ENCODE assay signal across 19 cellular contexts in genomic region chr5:138946241-138946623, GRCh38.
A peak's percentile ranks its signal among the peaks of the same experiment; 100 is the strongest.
DNase-seq lines count a peak whose midpoint lies in the region; ATAC-seq and TF ChIP-seq lines count a peak whose summit lies in the region.
"Had no signal": no experiment of that assay in that cellular context is flagged by ENCODE, and none has a peak within 500 bp of the region (broad histone marks: within the 10 kb centered on the region; RNA-seq: fewer than 3 reads in every experiment).

No MANE protein-coding gene starts in this region.

- no peaks in the 10 kb centered on the region for H3K9me3 ChIP-seq in IMR-90 (ENCODE audit: control insufficient read depth, insufficient read depth, low read length)
- H3K9me3 ChIP-seq: Caco-2, heart right ventricle had no signal

- no peaks in the 10 kb centered on the region for H3K27me3 Mint-ChIP-seq in brain
- H3K27me3 Mint-ChIP-seq in stimulated activated naive B cell treated with anti-CD40 and anti-IgM and Interleukin-4, amounts not matched to agents 10 μg/mL and 1 μg/mL and 100 μg/mL, for 72 hours = no peaks in the 10 kb centered on the region
- H3K27me3 Mint-ChIP-seq: activated naive CD4-positive, alpha-beta T cell treated with anti-CD3 and anti-CD28 coated beads, Interleukin-2, amount 10 ng/mL, durations not matched to agents 7 days and 5 days; IgD-negative memory B cell had no signal

- no peak overlapping the region for H3K4me3 ChIP-seq in IMR-90 (ENCODE audit: insufficient read depth, low read depth, low read length)
- H3K4me3 ChIP-seq: GM12878, heart right ventricle had no signal

- H3K4me1 Mint-ChIP-seq in brain = peaks cover 95% of the 10 kb centered on the region
- H3K4me1 Mint-ChIP-seq in stimulated activated naive B cell treated with anti-CD40 and anti-IgM and Interleukin-4, amounts not matched to agents 10 μg/mL and 1 μg/mL and 100 μg/mL, for 72 hours = peaks cover 0 to 5% of the 10 kb centered on the region in 2 donors
- H3K4me1 Mint-ChIP-seq: activated naive CD4-positive, alpha-beta T cell treated with anti-CD3 and anti-CD28 coated beads, Interleukin-2, amount 10 ng/mL, durations not matched to agents 7 days and 5 days had no signal

- H3K27ac ChIP-seq in IMR-90 (ENCODE audit: insufficient read depth, low read length) = no peak overlapping the region
- H3K27ac ChIP-seq: heart right ventricle had no signal

- H3K23ac ChIP-seq in IMR-90 (ENCODE audit: low read depth, low read length) = no peak overlapping the region

- intact Hi-C loops in IMR-90 (cut with micrococcal nuclease) = no loop called here
- intact Hi-C loops in sciatic nerve (cut with DNase I) = no loop called here

- CTCF ChIA-PET in IMR-90 (lab: Yijun Ruan, JAX) = no interaction called here

- dilution Hi-C loops in IMR-90 (cut with HindIII; ENCODE audit: low sequenced_read_pairs, unreplicated experiment) = no loop called here

- no peak for TF ChIP-seq RAD21 in IMR-90 (IDR thresholded peaks at IDR 0.05; ENCODE audit: low read length)

- no peaks in the 10 kb centered on the region; the same call in 1 of the 2 replicates for H4K20me1 ChIP-seq in IMR-90 (ENCODE audit: insufficient read depth, low read length)

- ATAC-seq in IMR-90 (ENCODE audit: low read depth) = no peak
- ATAC-seq in stimulated activated naive B cell treated with anti-CD40 and anti-IgM and Interleukin-4, amounts not matched to agents 10 μg/mL and 1 μg/mL and 100 μg/mL, for 72 hours (replicated peaks) = no peak
- no peak for ATAC-seq in HG02870 (IDR thresholded peaks at IDR 0.05; ENCODE audit: unreplicated experiment)
- no peak for ATAC-seq in sciatic nerve
- ATAC-seq: esophagus mucosa, GM12878, heart right ventricle, PC-3 had no signal

- no peak overlapping the region for H4K91ac ChIP-seq in IMR-90 (ENCODE audit: insufficient read depth, low read depth, low read length)

- POLR2A ChIA-PET in IMR-90 (lab: Charles Lee; ENCODE audit: unreplicated experiment) = no interaction called here

- no peak for TF ChIP-seq POLR2A in IMR-90 (IDR thresholded peaks at IDR 0.05; ENCODE audit: low read depth, low read length)

- no peak overlapping the region for H2BK120ac ChIP-seq in IMR-90 (ENCODE audit: low read depth, low read length)

- H3K4me1 ChIP-seq in IMR-90 (ENCODE audit: control insufficient read depth, insufficient read depth, low read length) = no peaks in the 10 kb centered on the region
- H3K4me1 ChIP-seq: Caco-2 had no signal

- 80% methylated on average over 2 of the region's 8 CpGs; no CpG with 5 or more reads in 1 of the 2 experiments for WGBS in IMR-90 (ENCODE audit: extremely low coverage in 2 of 2, insufficient read length in 1 of 2), 2 experiments

- TF ChIP-seq CTCF in IMR-90 (conservative IDR thresholded peaks at IDR 0.05; ENCODE audit: low read depth, low read length) (no peak), brain (conservative IDR thresholded peaks at IDR 0.05) (no peak)

- peaks cover 13% of the 10 kb centered on the region for H3K36me3 Mint-ChIP-seq in brain
- H3K36me3 Mint-ChIP-seq in stimulated activated naive B cell treated with anti-CD40 and anti-IgM and Interleukin-4, amounts not matched to agents 10 μg/mL and 1 μg/mL and 100 μg/mL, for 72 hours = peaks cover 44 to 50% of the 10 kb centered on the region in 2 donors
- H3K36me3 Mint-ChIP-seq: activated naive CD4-positive, alpha-beta T cell treated with anti-CD3 and anti-CD28 coated beads, Interleukin-2, amount 10 ng/mL, durations not matched to agents 7 days and 5 days had no signal

- H3K9me3 Mint-ChIP-seq in brain = no peaks in the 10 kb centered on the region
- H3K9me3 Mint-ChIP-seq in stimulated activated naive B cell treated with anti-CD40 and anti-IgM and Interleukin-4, amounts not matched to agents 10 μg/mL and 1 μg/mL and 100 μg/mL, for 72 hours = no peaks in the 10 kb centered on the region
- H3K9me3 Mint-ChIP-seq: activated naive CD4-positive, alpha-beta T cell treated with anti-CD3 and anti-CD28 coated beads, Interleukin-2, amount 10 ng/mL, durations not matched to agents 7 days and 5 days; IgD-negative memory B cell had no signal

- no peak overlapping the region for H2AK5ac ChIP-seq in IMR-90 (ENCODE audit: low read depth, low read length)

- no peak overlapping the region for H3K18ac ChIP-seq in IMR-90 (ENCODE audit: low read depth, low read length)

- no peak overlapping the region for H2AFZ ChIP-seq in IMR-90 (replicated peaks; ENCODE audit: low read length, poor library complexity)

- H3K14ac ChIP-seq in IMR-90 (replicated peaks; ENCODE audit: low read depth, low read length) = no peak overlapping the region

- BruUV-seq in IMR-90 (replicated peaks; lab: Mats Ljungman, UMichigan) = no TSS peak

- H4K8ac ChIP-seq in IMR-90 (ENCODE audit: low read depth in 2 of 2, low read length in 2 of 2) = no peak overlapping the region

- H4K5ac ChIP-seq in IMR-90 (ENCODE audit: low read depth, low read length) = no peak overlapping the region

- in situ Hi-C loops in IMR-90 (cut with MboI; ENCODE audit: low sequenced_read_pairs) = no loop called here

- H2BK15ac ChIP-seq in IMR-90 (ENCODE audit: low read depth, low read length) = no peak overlapping the region

- no peak overlapping the region for H3K4me2 ChIP-seq in IMR-90 (ENCODE audit: low read depth, low read length)

- peak overlapping the region in 3 of 5 experiments; percentile 59 to 98 (median 64) for H3K27ac Mint-ChIP-seq in brain
- H3K27ac Mint-ChIP-seq in stimulated activated naive B cell treated with anti-CD40 and anti-IgM and Interleukin-4, amounts not matched to agents 10 μg/mL and 1 μg/mL and 100 μg/mL, for 72 hours = peak overlapping the region; percentile 27
- H3K27ac Mint-ChIP-seq: activated naive CD4-positive, alpha-beta T cell treated with anti-CD3 and anti-CD28 coated beads, Interleukin-2, amount 10 ng/mL, durations not matched to agents 7 days and 5 days; IgD-negative memory B cell had no signal

- no peak overlapping the region for H3K9ac ChIP-seq in IMR-90 (ENCODE audit: low read depth, low read length)

- H2AK9ac ChIP-seq in IMR-90 (replicated peaks; ENCODE audit: low read depth, low read length, poor library complexity) = peak overlapping the region; percentile 3

- peaks cover 9% of the 10 kb centered on the region; the same call in 1 of the 2 replicates for H3K9me1 ChIP-seq in IMR-90 (ENCODE audit: insufficient read depth, low read length)

- no peak overlapping the region for H3K4me3 Mint-ChIP-seq in brain
- H3K4me3 Mint-ChIP-seq in stimulated activated naive B cell treated with anti-CD40 and anti-IgM and Interleukin-4, amounts not matched to agents 10 μg/mL and 1 μg/mL and 100 μg/mL, for 72 hours = no peak overlapping the region
- H3K4me3 Mint-ChIP-seq: activated naive CD4-positive, alpha-beta T cell treated with anti-CD3 and anti-CD28 coated beads, Interleukin-2, amount 10 ng/mL, durations not matched to agents 7 days and 5 days; IgD-negative memory B cell had no signal

- H3K27me3 ChIP-seq in IMR-90 (ENCODE audit: control insufficient read depth, insufficient read depth, low read length) = no peaks in the 10 kb centered on the region
- H3K27me3 ChIP-seq: heart right ventricle had no signal

- DNase-seq in IMR-90 = no peak
- peak; percentile 96 for DNase-seq in left kidney (ENCODE audit: low read depth, low spot score)
- no peak for DNase-seq in stimulated activated naive B cell treated with anti-CD40 and anti-IgM and Interleukin-4, amounts not matched to agents 10 μg/mL and 1 μg/mL and 100 μg/mL, for 72 hours
- DNase-seq in activated CD8-positive, alpha-beta memory T cell treated with anti-CD3 and anti-CD28 coated beads, Interleukin-2, amount 50 U/mL, for 4 hours = no peak
- DNase-seq in sciatic nerve (ENCODE audit: low spot score) = no peak
- DNase-seq: activated CD8-positive, alpha-beta memory T cell treated with anti-CD3 and anti-CD28 coated beads, Interleukin-2, amount 50 U/mL, for 48 hours; activated naive CD4-positive, alpha-beta T cell treated with anti-CD3 and anti-CD28 coated beads, Interleukin-2, amount 10 ng/mL, durations not matched to agents 7 days and 5 days; heart right ventricle; islet precursor cell; NCI-H187 treated with DMSO at 0.1 percent for 48 hours; PC-3; stimulated activated CD4-positive, alpha-beta T cell treated with anti-CD3 and anti-CD28 coated beads, Interleukin-1b, Interleukin-23, amount 100 ng/mL, for 48 hours; T1000 had no signal

- H3K56ac ChIP-seq in IMR-90 (ENCODE audit: extremely low read depth, insufficient read depth, low read length) = no peak overlapping the region

- H2BK5ac ChIP-seq in IMR-90 (ENCODE audit: low read depth, low read length, poor library complexity, severe bottlenecking) = no peak overlapping the region

- H3K36me3 ChIP-seq in IMR-90 (ENCODE audit: control insufficient read depth, insufficient read depth, low read length) = peaks cover 10% of the 10 kb centered on the region; the same call in 1 of the 2 replicates

- H2BK20ac ChIP-seq in IMR-90 (ENCODE audit: low read depth, low read length) = no peak overlapping the region

- no peak overlapping the region for H3K4ac ChIP-seq in IMR-90 (ENCODE audit: low read depth, low read length)

- no peaks in the 10 kb centered on the region; a peak in 1 of 4 replicates for H3K79me1 ChIP-seq in IMR-90 (ENCODE audit: low read depth in 1 of 2, low read length in 2 of 2)

TF ChIP-seq in IMR-90, 13 proteins besides CTCF, POLR2A, EP300 and RAD21:
- TF ChIP-seq FOS (IDR thresholded peaks at IDR 0.05; ENCODE audit: low read depth, low read length) (no peak), CEBPB (IDR thresholded peaks at IDR 0.05; ENCODE audit: low read depth, low read length) (no peak), MAZ (IDR thresholded peaks at IDR 0.05; ENCODE audit: borderline replicate concordance, low read depth, low read length) (no peak), NFE2L2 (IDR thresholded peaks at IDR 0.05; ENCODE audit: low read depth, low read length) (no peak)
